In the genomic region with DNA sequence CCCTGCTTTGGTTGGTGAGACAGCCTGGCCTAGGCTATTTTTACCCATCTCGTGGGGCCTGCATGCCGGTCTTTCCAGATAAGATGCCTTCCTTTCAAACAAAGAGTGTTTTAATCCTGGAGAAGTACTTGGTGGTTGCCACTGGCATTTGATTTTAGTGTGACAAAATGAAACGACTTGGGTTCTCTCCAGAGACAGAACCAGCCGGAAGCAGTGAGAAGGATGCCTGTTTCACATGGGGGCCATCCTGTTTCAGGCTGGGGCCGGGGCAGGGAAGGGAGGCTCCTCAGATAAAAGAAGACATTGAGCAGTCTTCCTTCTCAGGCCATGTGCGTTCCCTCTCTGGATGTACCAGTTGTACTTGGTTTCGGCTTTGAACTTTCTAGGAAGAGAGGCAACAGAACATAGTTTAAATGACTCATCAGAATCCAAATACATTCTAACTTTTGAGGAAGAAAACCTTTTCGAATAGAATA, we compare ENCODE assay signal across 22 cellular contexts.
DNase-seq lines count a peak whose midpoint lies in the region; ATAC-seq and TF ChIP-seq lines count a peak whose summit lies in the region.
"Had no signal": no experiment of that assay in that cellular context is flagged by ENCODE, and none has a peak within 500 bp of the region (broad histone marks: within the 10 kb centered on the region; RNA-seq: fewer than 3 reads in every experiment).

No MANE protein-coding gene starts in this region.

- peaks cover 45% of the 10 kb centered on the region for H3K36me3 Mint-ChIP-seq in nephron (ENCODE audit: low read depth)
- H3K36me3 Mint-ChIP-seq: stimulated activated memory B cell treated with anti-CD40 and anti-IgM and Interleukin-4, amounts not matched to agents 10 μg/mL and 1 μg/mL and 100 μg/mL, for 72 hours; T-cell had no signal

- intact Hi-C loops in left ventricle myocardium inferior (cut with micrococcal nuclease): loop anchor here (5.0 to 10.0 kb wide), 4 partner anchors 163 to 818 kb away; a partner anchor contains a TSS
- intact Hi-C loops in body of pancreas (cut with DNase I): loop anchor here (10.0 kb wide), 2 partner anchors 625 to 815 kb away; no protein-coding TSS in a partner anchor

- H3K4me3 ChIP-seq in BLaER1 (no peak overlapping the region), cardiac fibroblast (replicated peaks in 1 of 2; ENCODE audit: low read depth in 2 of 2, low read length in 2 of 2) (no peak overlapping the region), left ventricle myocardium inferior (no peak overlapping the region), body of pancreas (no peak overlapping the region)
- H3K4me3 ChIP-seq: BLaER1 treated with 17β-estradiol and CSF1 and Interleukin-3, amounts not matched to agents 10 nM and 100 nM; transverse colon had no signal

- peaks cover 33% of the 10 kb centered on the region for H4K20me1 ChIP-seq in BLaER1

- no peaks in the 10 kb centered on the region for H3K36me3 ChIP-seq in BLaER1
- H3K36me3 ChIP-seq in left ventricle myocardium inferior: peaks cover 2% of the 10 kb centered on the region
- H3K36me3 ChIP-seq in body of pancreas (replicated peaks in 1 of 2; ENCODE audit: insufficient read depth in 1 of 2, low read depth in 2 of 2): no peaks in the 10 kb centered on the region
- H3K36me3 ChIP-seq: BLaER1 treated with 17β-estradiol and CSF1 and Interleukin-3, amounts not matched to agents 10 nM and 100 nM; neutrophil; transverse colon had no signal

- H3K9me3 ChIP-seq in BLaER1 (no peaks in the 10 kb centered on the region), left ventricle myocardium inferior (replicated peaks) (peaks cover 6% of the 10 kb centered on the region), body of pancreas (no peaks in the 10 kb centered on the region)
- H3K9me3 ChIP-seq: neutrophil, transverse colon had no signal

- TF ChIP-seq CTCF in cardiac fibroblast (IDR thresholded peaks at IDR 0.05; ENCODE audit: low read depth, low read length): no peak
- no peak for TF ChIP-seq CTCF in left ventricle myocardium inferior (IDR thresholded peaks at IDR 0.05; ENCODE audit: borderline replicate concordance)
- TF ChIP-seq CTCF in nephron (IDR thresholded peaks at IDR 0.05; ENCODE audit: unreplicated experiment in 3 of 3): no peak
- TF ChIP-seq CTCF in body of pancreas (IDR thresholded peaks at IDR 0.05): no peak

- H3K9me3 Mint-ChIP-seq in nephron: no peaks in the 10 kb centered on the region

- no peak overlapping the region for H3K27ac ChIP-seq in BLaER1
- H3K27ac ChIP-seq in left ventricle myocardium inferior (replicated peaks): peak overlapping the region; percentile 80
- no peak overlapping the region for H3K27ac ChIP-seq in body of pancreas
- H3K27ac ChIP-seq: neutrophil, transverse colon, VCaP had no signal

- TF ChIP-seq POLR2A in body of pancreas (IDR thresholded peaks at IDR 0.05): no peak

- peaks cover 36% of the 10 kb centered on the region for H3K4me1 Mint-ChIP-seq in nephron
- H3K4me1 Mint-ChIP-seq: stimulated activated memory B cell treated with anti-CD40 and anti-IgM and Interleukin-4, amounts not matched to agents 10 μg/mL and 1 μg/mL and 100 μg/mL, for 72 hours had no signal

- DNase-seq in cardiac fibroblast (ENCODE audit: low read depth in 2 of 2): peak; percentile 15 to 49
- no peak for DNase-seq in left ventricle myocardium inferior
- DNase-seq in stimulated activated CD8-positive, alpha-beta memory T cell treated with anti-CD3 and anti-CD28 coated beads, Interleukin-4, amount 100 ng/mL, for 48 hours: no peak
- DNase-seq in body of pancreas: no peak
- no peak for DNase-seq in A172 (ENCODE audit: low spot score)
- DNase-seq in globus pallidus (ENCODE audit: low spot score): no peak
- DNase-seq: activated gamma-delta T cell, amygdala, hippocampal formation, Kasumi-1, kidney, NCI-H1105, NCI-H69, SHP77, T-cell, transverse colon had no signal

- 71 to 73% methylated on average over 8 of the region's 8 CpGs for WGBS in body of pancreas, 2 donors

- peaks cover 18% of the 10 kb centered on the region for H3K4me1 ChIP-seq in BLaER1
- peaks cover 82% of the 10 kb centered on the region for H3K4me1 ChIP-seq in left ventricle myocardium inferior
- peaks cover 21% of the 10 kb centered on the region for H3K4me1 ChIP-seq in body of pancreas

- peak overlapping the region in 2 of 3 experiments; percentile 13 to 38 for H3K27ac Mint-ChIP-seq in nephron
- H3K27ac Mint-ChIP-seq: stimulated activated memory B cell treated with anti-CD40 and anti-IgM and Interleukin-4, amounts not matched to agents 10 μg/mL and 1 μg/mL and 100 μg/mL, for 72 hours had no signal

- no peak for ATAC-seq in body of pancreas
- ATAC-seq: stimulated activated memory B cell treated with anti-CD40 and anti-IgM and Interleukin-4, amounts not matched to agents 10 μg/mL and 1 μg/mL and 100 μg/mL, for 72 hours; T-cell had no signal

- peak overlapping the region; percentile 1; the same call in 1 of the 2 replicates for H3K4me2 ChIP-seq in BLaER1

- H3K4me3 Mint-ChIP-seq in nephron: no peak overlapping the region
- H3K4me3 Mint-ChIP-seq: stimulated activated memory B cell treated with anti-CD40 and anti-IgM and Interleukin-4, amounts not matched to agents 10 μg/mL and 1 μg/mL and 100 μg/mL, for 72 hours; T-cell had no signal

- no peak overlapping the region for H3K9ac ChIP-seq in BLaER1
- H3K9ac ChIP-seq: BLaER1 treated with 17β-estradiol and CSF1 and Interleukin-3, amounts not matched to agents 10 nM and 100 nM had no signal

- no peaks in the 10 kb centered on the region for H3K27me3 Mint-ChIP-seq in nephron (ENCODE audit: low read depth)
- H3K27me3 Mint-ChIP-seq: stimulated activated memory B cell treated with anti-CD40 and anti-IgM and Interleukin-4, amounts not matched to agents 10 μg/mL and 1 μg/mL and 100 μg/mL, for 72 hours; T-cell had no signal

- no peaks in the 10 kb centered on the region for H3K27me3 ChIP-seq in BLaER1
- H3K27me3 ChIP-seq in left ventricle myocardium inferior (ENCODE audit: low read depth): no peaks in the 10 kb centered on the region
- H3K27me3 ChIP-seq in body of pancreas: no peaks in the 10 kb centered on the region
- H3K27me3 ChIP-seq: BLaER1 treated with 17β-estradiol and CSF1 and Interleukin-3, amounts not matched to agents 10 nM and 100 nM; neutrophil; transverse colon had no signal

Comparison
In these comparisons a context has a peak if more than half of its experiments do, and no peak if none do; other contexts are left out.
1. DNase-seq: peak in cardiac fibroblast (2 of 2); none in left ventricle myocardium inferior (single experiment), stimulated activated CD8-positive, alpha-beta memory T cell treated with anti-CD3 and anti-CD28 coated beads, Interleukin-4, amount 100 ng/mL, for 48 hours (single experiment), body of pancreas (0 of 4), A172 (single experiment) and globus pallidus (single experiment).